Comparison of ENCODE assay signal across 24 cellular contexts in the genomic region with DNA sequence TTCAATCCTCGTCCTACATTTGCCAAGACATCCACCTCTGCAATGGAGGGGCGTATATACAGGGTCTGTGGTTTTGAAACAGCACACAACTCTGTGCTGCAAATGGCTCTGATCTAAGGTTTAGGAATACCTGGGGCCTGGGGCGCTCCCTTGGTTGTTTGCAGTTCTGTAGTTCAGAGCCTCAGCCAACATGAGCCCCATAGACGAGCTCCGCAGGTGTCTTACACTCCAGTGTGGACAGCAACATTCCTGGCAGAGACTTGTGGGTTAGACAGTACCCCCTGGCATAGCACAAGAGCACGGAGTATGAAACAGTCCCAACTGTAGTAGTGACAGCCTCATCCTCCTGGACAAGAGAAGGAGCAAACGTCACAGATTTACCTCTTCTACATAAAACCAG.
"Had no signal": no experiment of that assay in that cellular context is flagged by ENCODE, and none has a peak within 500 bp of the region (broad histone marks: within the 10 kb centered on the region; RNA-seq: fewer than 3 reads in every experiment).

No MANE protein-coding gene starts in this region.

- H3K9me3 Mint-ChIP-seq: activated CD8-positive, alpha-beta T cell treated with anti-CD3 and anti-CD28 coated beads for 36 hours; activated T-cell treated with anti-CD3 and anti-CD28 coated beads, Interleukin-2, amount 50 U/mL, for 4 hours; activated T-helper 17 cell treated with anti-CD3 and anti-CD28 coated beads, Interleukin-2, amount 50 U/mL, for 72 hours had no signal

- H3K27me3 ChIP-seq: body of pancreas had no signal

- H3K4me3 Mint-ChIP-seq: activated CD8-positive, alpha-beta T cell treated with anti-CD3 and anti-CD28 coated beads for 36 hours; activated naive CD8-positive, alpha-beta T cell; activated T-cell treated with anti-CD3 and anti-CD28 coated beads, Interleukin-2, amount 50 U/mL, for 4 hours had no signal

- H3K36me3 Mint-ChIP-seq: activated naive CD8-positive, alpha-beta T cell had no signal

- FAIRE-seq: colon, frontal cortex had no signal

- DNase-seq: activated CD4-positive, alpha-beta T cell treated with anti-CD3 and anti-CD28 coated beads for 48 hours; activated CD4-positive, alpha-beta T cell treated with anti-CD3 and anti-CD28 coated beads, Interleukin-2, amount 50 U/mL, for 1 hour; activated CD4-positive, alpha-beta T cell treated with anti-CD3 and anti-CD28 coated beads, Interleukin-2, amount 50 U/mL, for 48 hours; activated CD8-positive, alpha-beta memory T cell treated with anti-CD3 and anti-CD28 coated beads for 24 hours; activated CD8-positive, alpha-beta T cell treated with anti-CD3 and anti-CD28 coated beads for 36 hours; activated effector memory CD4-positive, alpha-beta T cell treated with Interleukin-2 at 50 U/mL for 16 hours; activated gamma-delta T cell treated with Interleukin-2 at 50 U/mL for 16 hours; activated naive CD4-positive, alpha-beta T cell treated with anti-CD3 and anti-CD28 coated beads, Interleukin-2, amount 50 U/mL, for 16 hours; activated naive CD4-positive, alpha-beta T cell treated with Interleukin-2 at 50 U/mL for 16 hours; activated T-cell treated with anti-CD3 and anti-CD28 coated beads, Interleukin-2, amount 50 U/mL, for 4 hours; amniotic stem cell; anterior cingulate cortex; body of pancreas; caudate nucleus; cortex of kidney; dermis blood vessel endothelial cell; effector CD8-positive, alpha-beta T cell; foreskin fibroblast; head of caudate nucleus; T-helper 2 cell had no signal

- H3K27ac Mint-ChIP-seq: activated CD8-positive, alpha-beta T cell treated with anti-CD3 and anti-CD28 coated beads for 36 hours; activated naive CD8-positive, alpha-beta T cell; activated T-helper 17 cell treated with anti-CD3 and anti-CD28 coated beads, Interleukin-2, amount 50 U/mL, for 72 hours had no signal

- H3K4me3 ChIP-seq: body of pancreas had no signal

- H3K27ac ChIP-seq: body of pancreas had no signal

- H3K9me3 ChIP-seq: body of pancreas had no signal
